Comparison of ENCODE assay signal across 2 cellular contexts in the genomic region with DNA sequence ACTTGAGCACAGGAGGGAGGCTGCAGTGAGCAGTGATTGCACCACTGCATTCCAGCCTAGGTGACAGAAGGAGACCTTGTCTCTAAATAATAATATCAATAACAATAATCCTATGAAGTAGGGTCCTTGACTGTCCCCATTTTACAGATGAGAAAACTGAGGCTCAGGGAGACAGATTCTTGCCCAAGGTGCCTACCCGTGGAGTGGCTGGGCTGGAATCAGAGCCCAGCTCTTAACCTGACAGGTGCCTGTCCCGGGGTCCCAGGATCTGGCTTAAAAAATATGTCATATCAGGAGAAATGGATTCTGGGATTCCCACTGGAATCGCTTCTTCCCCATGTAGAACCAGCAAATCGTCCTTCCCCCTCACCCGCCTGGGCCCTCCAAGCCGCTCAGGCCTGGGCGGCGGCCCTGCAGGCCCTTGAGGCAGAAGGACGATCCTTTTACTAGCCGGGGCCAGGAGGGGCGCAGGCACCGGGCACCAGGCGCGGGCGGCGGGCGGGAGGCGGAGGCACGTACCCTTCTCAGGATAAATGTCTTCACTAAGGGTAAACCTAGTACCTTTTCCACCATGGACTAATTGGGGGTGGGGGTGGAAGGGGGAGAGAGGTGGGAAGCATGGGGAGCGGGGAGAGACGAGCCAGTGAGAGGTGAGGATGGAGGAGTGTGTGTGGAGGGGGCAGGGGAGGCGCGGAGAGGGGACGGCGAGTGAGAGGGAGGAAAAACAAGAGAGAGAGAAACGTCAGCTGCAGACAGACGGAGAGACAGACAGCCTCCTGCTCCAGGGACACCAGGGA.
TF ChIP-seq lines count a peak whose summit lies in the region.

No MANE protein-coding gene starts in this region.

TF ChIP-seq in HEK293, 187 proteins besides CTCF, POLR2A, EP300 and RAD21:
- TF ChIP-seq, protein P1, sequence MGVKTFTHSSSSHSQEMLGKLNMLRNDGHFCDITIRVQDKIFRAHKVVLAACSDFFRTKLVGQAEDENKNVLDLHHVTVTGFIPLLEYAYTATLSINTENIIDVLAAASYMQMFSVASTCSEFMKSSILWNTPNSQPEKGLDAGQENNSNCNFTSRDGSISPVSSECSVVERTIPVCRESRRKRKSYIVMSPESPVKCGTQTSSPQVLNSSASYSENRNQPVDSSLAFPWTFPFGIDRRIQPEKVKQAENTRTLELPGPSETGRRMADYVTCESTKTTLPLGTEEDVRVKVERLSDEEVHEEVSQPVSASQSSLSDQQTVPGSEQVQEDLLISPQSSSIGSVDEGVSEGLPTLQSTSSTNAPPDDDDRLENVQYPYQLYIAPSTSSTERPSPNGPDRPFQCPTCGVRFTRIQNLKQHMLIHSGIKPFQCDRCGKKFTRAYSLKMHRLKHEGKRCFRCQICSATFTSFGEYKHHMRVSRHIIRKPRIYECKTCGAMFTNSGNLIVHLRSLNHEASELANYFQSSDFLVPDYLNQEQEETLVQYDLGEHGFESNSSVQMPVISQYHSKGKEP (tag by site-specific recombination; IDR thresholded peaks at IDR 0.05) = no peak
- TF ChIP-seq, protein P2, sequence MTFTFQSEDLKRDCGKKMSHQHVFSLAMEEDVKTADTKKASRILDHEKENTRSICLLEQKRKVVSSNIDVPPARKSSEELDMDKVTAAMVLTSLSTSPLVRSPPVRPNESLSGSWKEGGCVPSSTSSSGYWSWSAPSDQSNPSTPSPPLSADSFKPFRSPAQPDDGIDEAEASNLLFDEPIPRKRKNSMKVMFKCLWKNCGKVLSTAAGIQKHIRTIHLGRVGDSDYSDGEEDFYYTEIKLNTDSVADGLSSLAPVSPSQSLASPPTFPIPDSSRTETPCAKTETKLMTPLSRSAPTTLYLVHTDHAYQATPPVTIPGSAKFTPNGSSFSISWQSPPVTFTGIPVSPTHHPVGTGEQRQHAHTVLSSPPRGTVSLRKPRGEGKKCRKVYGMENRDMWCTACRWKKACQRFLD (tag by site-specific recombination; IDR thresholded peaks at IDR 0.05) = no peak
- TF ChIP-seq EGR2 (tag by site-specific recombination; IDR thresholded peaks at IDR 0.05; ENCODE audit: low read depth) (peak; percentile 55), ZFHX2 (tag by site-specific recombination; conservative IDR thresholded peaks at IDR 0.05) (peak; percentile 46)
- TF ChIP-seq, protein P3, sequence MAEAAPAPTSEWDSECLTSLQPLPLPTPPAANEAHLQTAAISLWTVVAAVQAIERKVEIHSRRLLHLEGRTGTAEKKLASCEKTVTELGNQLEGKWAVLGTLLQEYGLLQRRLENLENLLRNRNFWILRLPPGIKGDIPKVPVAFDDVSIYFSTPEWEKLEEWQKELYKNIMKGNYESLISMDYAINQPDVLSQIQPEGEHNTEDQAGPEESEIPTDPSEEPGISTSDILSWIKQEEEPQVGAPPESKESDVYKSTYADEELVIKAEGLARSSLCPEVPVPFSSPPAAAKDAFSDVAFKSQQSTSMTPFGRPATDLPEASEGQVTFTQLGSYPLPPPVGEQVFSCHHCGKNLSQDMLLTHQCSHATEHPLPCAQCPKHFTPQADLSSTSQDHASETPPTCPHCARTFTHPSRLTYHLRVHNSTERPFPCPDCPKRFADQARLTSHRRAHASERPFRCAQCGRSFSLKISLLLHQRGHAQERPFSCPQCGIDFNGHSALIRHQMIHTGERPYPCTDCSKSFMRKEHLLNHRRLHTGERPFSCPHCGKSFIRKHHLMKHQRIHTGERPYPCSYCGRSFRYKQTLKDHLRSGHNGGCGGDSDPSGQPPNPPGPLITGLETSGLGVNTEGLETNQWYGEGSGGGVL (tag by site-specific recombination; IDR thresholded peaks at IDR 0.05) = peak; percentile 56

TF ChIP-seq in K562, 482 proteins besides CTCF, POLR2A, EP300 and RAD21 (continued from another document and continues in another):
- TF ChIP-seq NR1H2 (CRISPR knock-in tag; IDR thresholded peaks at IDR 0.05) = no peak
- TF ChIP-seq TOE1 (IDR thresholded peaks at IDR 0.05; ENCODE audit: borderline replicate concordance) = peak; percentile 14; the same call in 1 of the 2 replicates
- TF ChIP-seq TOE1 (CRISPR knock-in tag; IDR thresholded peaks at IDR 0.05; ENCODE audit: borderline replicate concordance, low read depth) = no peak
- TF ChIP-seq ZFP36 (IDR thresholded peaks at IDR 0.05; ENCODE audit: low read depth, low read length, partially characterized antibody) = no peak
- TF ChIP-seq, protein P4, sequence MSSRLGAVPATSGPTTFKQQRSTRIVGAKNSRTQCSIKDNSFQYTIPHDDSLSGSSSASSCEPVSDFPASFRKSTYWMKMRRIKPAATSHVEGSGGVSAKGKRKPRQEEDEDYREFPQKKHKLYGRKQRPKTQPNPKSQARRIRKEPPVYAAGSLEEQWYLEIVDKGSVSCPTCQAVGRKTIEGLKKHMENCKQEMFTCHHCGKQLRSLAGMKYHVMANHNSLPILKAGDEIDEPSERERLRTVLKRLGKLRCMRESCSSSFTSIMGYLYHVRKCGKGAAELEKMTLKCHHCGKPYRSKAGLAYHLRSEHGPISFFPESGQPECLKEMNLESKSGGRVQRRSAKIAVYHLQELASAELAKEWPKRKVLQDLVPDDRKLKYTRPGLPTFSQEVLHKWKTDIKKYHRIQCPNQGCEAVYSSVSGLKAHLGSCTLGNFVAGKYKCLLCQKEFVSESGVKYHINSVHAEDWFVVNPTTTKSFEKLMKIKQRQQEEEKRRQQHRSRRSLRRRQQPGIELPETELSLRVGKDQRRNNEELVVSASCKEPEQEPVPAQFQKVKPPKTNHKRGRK (tag; IDR thresholded peaks at IDR 0.05) = no peak
- TF ChIP-seq, protein P5, sequence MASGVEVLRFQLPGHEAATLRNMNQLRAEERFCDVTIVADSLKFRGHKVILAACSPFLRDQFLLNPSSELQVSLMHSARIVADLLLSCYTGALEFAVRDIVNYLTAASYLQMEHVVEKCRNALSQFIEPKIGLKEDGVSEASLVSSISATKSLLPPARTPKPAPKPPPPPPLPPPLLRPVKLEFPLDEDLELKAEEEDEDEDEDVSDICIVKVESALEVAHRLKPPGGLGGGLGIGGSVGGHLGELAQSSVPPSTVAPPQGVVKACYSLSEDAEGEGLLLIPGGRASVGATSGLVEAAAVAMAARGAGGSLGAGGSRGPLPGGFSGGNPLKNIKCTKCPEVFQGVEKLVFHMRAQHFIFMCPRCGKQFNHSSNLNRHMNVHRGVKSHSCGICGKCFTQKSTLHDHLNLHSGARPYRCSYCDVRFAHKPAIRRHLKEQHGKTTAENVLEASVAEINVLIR (CRISPR knock-in tag; IDR thresholded peaks at IDR 0.05) = no peak
- TF ChIP-seq CHD1 (IDR thresholded peaks at IDR 0.05; ENCODE audit: low read length) = no peak
- peak; percentile 92 for TF ChIP-seq HDAC2 (IDR thresholded peaks at IDR 0.05)
- TF ChIP-seq, protein P6, sequence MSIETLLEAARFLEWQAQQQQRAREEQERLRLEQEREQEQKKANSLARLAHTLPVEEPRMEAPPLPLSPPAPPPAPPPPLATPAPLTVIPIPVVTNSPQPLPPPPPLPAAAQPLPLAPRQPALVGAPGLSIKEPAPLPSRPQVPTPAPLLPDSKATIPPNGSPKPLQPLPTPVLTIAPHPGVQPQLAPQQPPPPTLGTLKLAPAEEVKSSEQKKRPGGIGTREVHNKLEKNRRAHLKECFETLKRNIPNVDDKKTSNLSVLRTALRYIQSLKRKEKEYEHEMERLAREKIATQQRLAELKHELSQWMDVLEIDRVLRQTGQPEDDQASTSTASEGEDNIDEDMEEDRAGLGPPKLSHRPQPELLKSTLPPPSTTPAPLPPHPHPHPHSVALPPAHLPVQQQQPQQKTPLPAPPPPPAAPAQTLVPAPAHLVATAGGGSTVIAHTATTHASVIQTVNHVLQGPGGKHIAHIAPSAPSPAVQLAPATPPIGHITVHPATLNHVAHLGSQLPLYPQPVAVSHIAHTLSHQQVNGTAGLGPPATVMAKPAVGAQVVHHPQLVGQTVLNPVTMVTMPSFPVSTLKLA (conservative IDR thresholded peaks at IDR 0.05) = no peak
- peak in 1 of 2 experiments; percentile 48; a peak in 1 of 3 replicates for TF ChIP-seq CBX3 (IDR thresholded peaks at IDR 0.05; ENCODE audit: borderline replicate concordance in 1 of 2, low read length in 2 of 2)
- no peak for TF ChIP-seq FOXJ3 (CRISPR knock-in tag; IDR thresholded peaks at IDR 0.05)
- no peak for TF ChIP-seq TCF7L2 (IDR thresholded peaks at IDR 0.05; ENCODE audit: low read depth, low read length)
- no peak for TF ChIP-seq PPARD (CRISPR knock-in tag; IDR thresholded peaks at IDR 0.05)
- TF ChIP-seq MTA1 (IDR thresholded peaks at IDR 0.05; ENCODE audit: borderline replicate concordance) = peak; percentile 60; the same call in 1 of the 2 replicates
- peak; percentile 37 for TF ChIP-seq ZFX (CRISPR knock-in tag; IDR thresholded peaks at IDR 0.05)
- peak; percentile 76; the same call in 1 of the 2 replicates for TF ChIP-seq CBX1 (IDR thresholded peaks at IDR 0.05; ENCODE audit: low read depth)
- TF ChIP-seq ZNF212 (CRISPR knock-in tag; IDR thresholded peaks at IDR 0.05) = no peak
- 0 out of 2 replicates have a peak, but pooled peaks have one; percentile 30 for TF ChIP-seq ZNF24 (IDR thresholded peaks at IDR 0.05)
- TF ChIP-seq CREM (IDR thresholded peaks at IDR 0.05; ENCODE audit: low read depth) = peak; percentile 62; the same call in 1 of the 2 replicates
- 0 out of 2 replicates have a peak, but pooled peaks have one; percentile 82 for TF ChIP-seq SMARCA5 (IDR thresholded peaks at IDR 0.05)
- no peak for TF ChIP-seq U2AF1 (optimal IDR thresholded peaks at IDR 0.05; ENCODE audit: low read depth, low read length)
- peak in 1 of 3 experiments; percentile 6 for TF ChIP-seq YY1 (IDR thresholded peaks at IDR 0.05; ENCODE audit: borderline replicate concordance in 1 of 3, control insufficient read depth in 1 of 3, extremely low read depth in 1 of 3, insufficient read depth in 3 of 3, insufficient read length in 1 of 3, insufficient replicate concordance in 2 of 3, low read depth in 1 of 3, low read length in 2 of 3)
- peak; percentile 99 for TF ChIP-seq BCOR (IDR thresholded peaks at IDR 0.05)
- peak; percentile 46 to 91; a peak in 3 of 4 replicates for TF ChIP-seq RCOR1 (IDR thresholded peaks at IDR 0.05; ENCODE audit: borderline replicate concordance in 1 of 2, low read depth in 2 of 2, low read length in 2 of 2)
- 0 out of 2 replicates have a peak, but pooled peaks have one; percentile 10 for TF ChIP-seq SMARCA4 (IDR thresholded peaks at IDR 0.05)
- peak; percentile 21 for TF ChIP-seq KDM5B (IDR thresholded peaks at IDR 0.05; ENCODE audit: insufficient replicate concordance, low read depth, low read length)
- peak; percentile 94 for TF ChIP-seq RBM25 (IDR thresholded peaks at IDR 0.05; ENCODE audit: low read depth, low read length, severe bottlenecking)
- TF ChIP-seq, protein P7, sequence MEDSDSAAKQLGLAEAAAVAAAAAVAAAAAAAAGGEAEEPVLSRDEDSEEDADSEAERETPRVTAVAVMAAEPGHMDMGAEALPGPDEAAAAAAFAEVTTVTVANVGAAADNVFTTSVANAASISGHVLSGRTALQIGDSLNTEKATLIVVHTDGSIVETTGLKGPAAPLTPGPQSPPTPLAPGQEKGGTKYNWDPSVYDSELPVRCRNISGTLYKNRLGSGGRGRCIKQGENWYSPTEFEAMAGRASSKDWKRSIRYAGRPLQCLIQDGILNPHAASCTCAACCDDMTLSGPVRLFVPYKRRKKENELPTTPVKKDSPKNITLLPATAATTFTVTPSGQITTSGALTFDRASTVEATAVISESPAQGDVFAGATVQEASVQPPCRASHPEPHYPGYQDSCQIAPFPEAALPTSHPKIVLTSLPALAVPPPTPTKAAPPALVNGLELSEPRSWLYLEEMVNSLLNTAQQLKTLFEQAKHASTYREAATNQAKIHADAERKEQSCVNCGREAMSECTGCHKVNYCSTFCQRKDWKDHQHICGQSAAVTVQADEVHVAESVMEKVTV (CRISPR knock-in tag; IDR thresholded peaks at IDR 0.05) = no peak
- no peak for TF ChIP-seq ZNF830 (CRISPR knock-in tag; IDR thresholded peaks at IDR 0.05)
- TF ChIP-seq HLTF (IDR thresholded peaks at IDR 0.05) = 0 out of 2 replicates have a peak, but pooled peaks have one; percentile 60
- no peak for TF ChIP-seq THRAP3 (IDR thresholded peaks at IDR 0.05; ENCODE audit: borderline replicate concordance)
- TF ChIP-seq, protein P8, sequence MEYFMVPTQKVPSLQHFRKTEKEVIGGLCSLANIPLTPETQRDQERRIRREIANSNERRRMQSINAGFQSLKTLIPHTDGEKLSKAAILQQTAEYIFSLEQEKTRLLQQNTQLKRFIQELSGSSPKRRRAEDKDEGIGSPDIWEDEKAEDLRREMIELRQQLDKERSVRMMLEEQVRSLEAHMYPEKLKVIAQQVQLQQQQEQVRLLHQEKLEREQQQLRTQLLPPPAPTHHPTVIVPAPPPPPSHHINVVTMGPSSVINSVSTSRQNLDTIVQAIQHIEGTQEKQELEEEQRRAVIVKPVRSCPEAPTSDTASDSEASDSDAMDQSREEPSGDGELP (CRISPR knock-in tag; IDR thresholded peaks at IDR 0.05; ENCODE audit: borderline replicate concordance) = 0 out of 2 replicates have a peak, but pooled peaks have one; percentile 18
- no peak for TF ChIP-seq ZNF354B (CRISPR knock-in tag; IDR thresholded peaks at IDR 0.05)
- TF ChIP-seq, protein P9, sequence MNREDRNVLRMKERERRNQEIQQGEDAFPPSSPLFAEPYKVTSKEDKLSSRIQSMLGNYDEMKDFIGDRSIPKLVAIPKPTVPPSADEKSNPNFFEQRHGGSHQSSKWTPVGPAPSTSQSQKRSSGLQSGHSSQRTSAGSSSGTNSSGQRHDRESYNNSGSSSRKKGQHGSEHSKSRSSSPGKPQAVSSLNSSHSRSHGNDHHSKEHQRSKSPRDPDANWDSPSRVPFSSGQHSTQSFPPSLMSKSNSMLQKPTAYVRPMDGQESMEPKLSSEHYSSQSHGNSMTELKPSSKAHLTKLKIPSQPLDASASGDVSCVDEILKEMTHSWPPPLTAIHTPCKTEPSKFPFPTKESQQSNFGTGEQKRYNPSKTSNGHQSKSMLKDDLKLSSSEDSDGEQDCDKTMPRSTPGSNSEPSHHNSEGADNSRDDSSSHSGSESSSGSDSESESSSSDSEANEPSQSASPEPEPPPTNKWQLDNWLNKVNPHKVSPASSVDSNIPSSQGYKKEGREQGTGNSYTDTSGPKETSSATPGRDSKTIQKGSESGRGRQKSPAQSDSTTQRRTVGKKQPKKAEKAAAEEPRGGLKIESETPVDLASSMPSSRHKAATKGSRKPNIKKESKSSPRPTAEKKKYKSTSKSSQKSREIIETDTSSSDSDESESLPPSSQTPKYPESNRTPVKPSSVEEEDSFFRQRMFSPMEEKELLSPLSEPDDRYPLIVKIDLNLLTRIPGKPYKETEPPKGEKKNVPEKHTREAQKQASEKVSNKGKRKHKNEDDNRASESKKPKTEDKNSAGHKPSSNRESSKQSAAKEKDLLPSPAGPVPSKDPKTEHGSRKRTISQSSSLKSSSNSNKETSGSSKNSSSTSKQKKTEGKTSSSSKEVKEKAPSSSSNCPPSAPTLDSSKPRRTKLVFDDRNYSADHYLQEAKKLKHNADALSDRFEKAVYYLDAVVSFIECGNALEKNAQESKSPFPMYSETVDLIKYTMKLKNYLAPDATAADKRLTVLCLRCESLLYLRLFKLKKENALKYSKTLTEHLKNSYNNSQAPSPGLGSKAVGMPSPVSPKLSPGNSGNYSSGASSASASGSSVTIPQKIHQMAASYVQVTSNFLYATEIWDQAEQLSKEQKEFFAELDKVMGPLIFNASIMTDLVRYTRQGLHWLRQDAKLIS (CRISPR knock-in tag; IDR thresholded peaks at IDR 0.05) = no peak
